ENCODE assay signal across 18 cellular contexts in the genomic region with DNA sequence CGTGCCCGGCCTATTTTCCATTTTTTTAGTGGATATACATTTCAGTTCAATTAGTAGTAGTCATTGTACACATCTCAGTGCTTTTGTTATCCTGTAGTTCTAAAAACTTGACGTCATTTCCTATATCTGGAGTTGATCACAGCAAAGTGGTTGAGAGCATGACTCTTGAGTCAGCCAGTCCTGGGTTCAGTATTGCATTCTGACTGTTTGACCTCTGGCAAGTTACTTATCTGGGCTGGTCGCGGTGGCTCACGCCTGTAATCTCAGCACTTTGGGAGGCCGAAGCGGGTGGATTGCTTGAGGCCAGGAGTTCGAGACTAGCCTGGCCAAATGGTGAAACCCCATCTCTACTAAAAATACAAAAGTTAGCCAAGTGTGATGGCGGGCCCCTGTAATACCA. TPM values are rescaled to one million over a fixed set of nuclear protein-coding genes. Genes with fewer than 3 reads are reported as not detected.
DNase-seq lines count a peak whose midpoint lies in the region; TF ChIP-seq lines count a peak whose summit lies in the region.
"Had no signal": no experiment of that assay in that cellular context is flagged by ENCODE, and none has a peak within 500 bp of the region (broad histone marks: within the 10 kb centered on the region; RNA-seq: fewer than 3 reads in every experiment).

No MANE protein-coding gene starts in this region.

- peaks cover 4% of the 10 kb centered on the region for H3K27me3 Mint-ChIP-seq in activated CD4-positive, alpha-beta memory T cell treated with anti-CD3 and anti-CD28 coated beads for 36 hours
- H3K27me3 Mint-ChIP-seq: central memory CD8-positive, alpha-beta T cell had no signal

- no peak overlapping the region for H3K4me3 Mint-ChIP-seq in activated CD4-positive, alpha-beta memory T cell treated with anti-CD3 and anti-CD28 coated beads for 36 hours
- H3K4me3 Mint-ChIP-seq: central memory CD8-positive, alpha-beta T cell; naive thymus-derived CD4-positive, alpha-beta T cell had no signal

- POLR2A ChIA-PET in activated CD4-positive, alpha-beta memory T cell treated with anti-CD3 and anti-CD28 coated beads for 36 hours (lab: Charles Lee), result no interaction called here

- H3K36me3 Mint-ChIP-seq in activated CD4-positive, alpha-beta memory T cell treated with anti-CD3 and anti-CD28 coated beads for 36 hours, result no peaks in the 10 kb centered on the region
- H3K36me3 Mint-ChIP-seq: naive thymus-derived CD4-positive, alpha-beta T cell had no signal

- H3K4me1 Mint-ChIP-seq in activated CD4-positive, alpha-beta memory T cell treated with anti-CD3 and anti-CD28 coated beads for 36 hours (ENCODE audit: low read depth), result peaks cover 32% of the 10 kb centered on the region
- H3K4me1 Mint-ChIP-seq: central memory CD8-positive, alpha-beta T cell had no signal

- CTCF ChIA-PET in activated CD4-positive, alpha-beta memory T cell treated with anti-CD3 and anti-CD28 coated beads for 36 hours (lab: Charles Lee), result no interaction called here

- in situ Hi-C loops in GM13976 (cut with MboI; ENCODE audit: low sequenced_read_pairs, unreplicated experiment), result no loop called here

- no peak for TF ChIP-seq CTCF in GM13976 (IDR thresholded peaks at IDR 0.05; ENCODE audit: borderline replicate concordance, control extremely low read depth, extremely low read depth, insufficient read depth, missing control alignments)

- DNase-seq in activated CD4-positive, alpha-beta T cell treated with anti-CD3 and anti-CD28 coated beads for 48 hours, result peak; percentile 60
- DNase-seq in activated CD4-positive, alpha-beta T cell treated with anti-CD3 and anti-CD28 coated beads for 1 hour, result no peak
- peak; percentile 12 for DNase-seq in Daoy (ENCODE audit: low read depth)
- DNase-seq in activated CD4-positive, alpha-beta memory T cell treated with anti-CD3 and anti-CD28 coated beads for 36 hours, result peak; percentile 67
- DNase-seq in fibroblast of peridontal ligament (ENCODE audit: extremely low read depth), result peak; percentile 51
- no peak for DNase-seq in medulla oblongata (ENCODE audit: extremely low spot score)
- DNase-seq in mesenteric fat pad (ENCODE audit: low spot score), result no peak
- no peak for DNase-seq in GM13976 (ENCODE audit: low spot score)
- DNase-seq: activated CD4-positive, CD25-positive, alpha-beta regulatory T cell; adrenal gland; effector CD4-positive, alpha-beta T cell; islet precursor cell; naive thymus-derived CD4-positive, alpha-beta T cell; NCI-H1436; NCI-H2171; NCI-H82; sigmoid colon had no signal

- intact Hi-C loops in activated CD4-positive, alpha-beta memory T cell treated with anti-CD3 and anti-CD28 coated beads for 36 hours (cut with micrococcal nuclease), result no loop called here

- no peaks in the 10 kb centered on the region for H3K9me3 Mint-ChIP-seq in activated CD4-positive, alpha-beta memory T cell treated with anti-CD3 and anti-CD28 coated beads for 36 hours
- H3K9me3 Mint-ChIP-seq: central memory CD8-positive, alpha-beta T cell; naive thymus-derived CD4-positive, alpha-beta T cell had no signal

- H3K27ac Mint-ChIP-seq in activated CD4-positive, alpha-beta memory T cell treated with anti-CD3 and anti-CD28 coated beads for 36 hours, result no peak overlapping the region

RNA-seq across cellular contexts. Expression of a gene that starts 50.4 kb away (rescaled TPM):
- 20.7 and 23.0 TPM in 2 replicates for total RNA-seq in Daoy (2014; rRNA removed; shearing (Covaris generic))
- 10 to 100 TPM; 41.6 to 45.2 TPM for total RNA-seq in activated CD4-positive, alpha-beta memory T cell treated with anti-CD3 and anti-CD28 coated beads for 36 hours
- 66.8 TPM for total RNA-seq in mesenteric fat pad

Comparison
In these comparisons a context has a peak if more than half of its experiments do, and no peak if none do; other contexts are left out.
1. DNase-seq: peak in activated CD4-positive, alpha-beta T cell treated with anti-CD3 and anti-CD28 coated beads for 48 hours (single experiment), Daoy (single experiment), activated CD4-positive, alpha-beta memory T cell treated with anti-CD3 and anti-CD28 coated beads for 36 hours (single experiment) and fibroblast of peridontal ligament (single experiment); none in activated CD4-positive, alpha-beta T cell treated with anti-CD3 and anti-CD28 coated beads for 1 hour (single experiment), medulla oblongata (single experiment), mesenteric fat pad (single experiment) and GM13976 (single experiment).